1 cellular context compared by ENCODE assay signal in the genomic region with DNA sequence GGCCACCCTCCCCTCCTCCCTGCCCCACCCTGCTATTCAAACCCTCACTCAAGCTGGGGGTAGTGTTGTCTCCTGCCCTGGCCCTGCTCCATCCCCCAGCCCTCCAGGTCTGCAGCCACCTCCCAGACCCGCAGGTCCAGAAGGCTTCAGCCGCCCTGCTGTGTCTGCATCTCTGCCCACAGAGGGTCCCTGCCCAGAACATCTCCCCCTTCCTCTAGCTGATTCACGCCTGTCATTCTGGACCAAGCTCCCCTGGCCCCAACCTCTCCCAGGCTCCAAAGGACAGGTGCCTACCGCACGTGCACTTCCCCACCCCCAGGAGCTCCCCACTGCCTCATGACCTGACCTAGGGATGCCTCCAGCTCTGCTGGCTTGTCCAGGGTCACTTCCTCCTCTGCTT.
TF ChIP-seq lines count a peak whose summit lies in the region.

No MANE protein-coding gene starts in this region.

TF ChIP-seq in H1, 55 proteins besides CTCF, POLR2A, EP300 and RAD21:
- no peak for TF ChIP-seq KDM4A (IDR thresholded peaks at IDR 0.05; ENCODE audit: low read depth, low read length, severe bottlenecking)
- TF ChIP-seq, protein P1, sequence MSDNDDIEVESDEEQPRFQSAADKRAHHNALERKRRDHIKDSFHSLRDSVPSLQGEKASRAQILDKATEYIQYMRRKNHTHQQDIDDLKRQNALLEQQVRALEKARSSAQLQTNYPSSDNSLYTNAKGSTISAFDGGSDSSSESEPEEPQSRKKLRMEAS (IDR thresholded peaks at IDR 0.05) = no peak
- no peak for TF ChIP-seq NRF1 (IDR thresholded peaks at IDR 0.05; ENCODE audit: low read depth, low read length)
- no peak for TF ChIP-seq YY1 (IDR thresholded peaks at IDR 0.05; ENCODE audit: low read depth, low read length)
- TF ChIP-seq HDAC6 (IDR thresholded peaks at IDR 0.05; ENCODE audit: low read depth, low read length) = no peak
- TF ChIP-seq BRCA1 (IDR thresholded peaks at IDR 0.05; ENCODE audit: low read depth, low read length) = no peak
- TF ChIP-seq BACH1 (IDR thresholded peaks at IDR 0.05; ENCODE audit: low read length) = no peak
- TF ChIP-seq POU5F1 (IDR thresholded peaks at IDR 0.05; ENCODE audit: low read depth, low read length) = no peak
- TF ChIP-seq SUZ12 (IDR thresholded peaks at IDR 0.05; ENCODE audit: low read length) = no peak
- TF ChIP-seq, protein P2, sequence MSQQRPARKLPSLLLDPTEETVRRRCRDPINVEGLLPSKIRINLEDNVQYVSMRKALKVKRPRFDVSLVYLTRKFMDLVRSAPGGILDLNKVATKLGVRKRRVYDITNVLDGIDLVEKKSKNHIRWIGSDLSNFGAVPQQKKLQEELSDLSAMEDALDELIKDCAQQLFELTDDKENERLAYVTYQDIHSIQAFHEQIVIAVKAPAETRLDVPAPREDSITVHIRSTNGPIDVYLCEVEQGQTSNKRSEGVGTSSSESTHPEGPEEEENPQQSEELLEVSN (IDR thresholded peaks at IDR 0.05) = no peak
- TF ChIP-seq RFX5 (IDR thresholded peaks at IDR 0.05; ENCODE audit: borderline replicate concordance, low read depth, low read length) = no peak
- no peak for TF ChIP-seq FOSL1 (IDR thresholded peaks at IDR 0.05; ENCODE audit: insufficient read depth, low read depth, low read length)
- no peak for TF ChIP-seq BCL11A (IDR thresholded peaks at IDR 0.05; ENCODE audit: low read depth in 2 of 2, low read length in 2 of 2)
- no peak for TF ChIP-seq HDAC2 (IDR thresholded peaks at IDR 0.05; ENCODE audit: borderline replicate concordance in 1 of 2, low read depth in 2 of 2, low read length in 2 of 2)
- no peak for TF ChIP-seq NANOG (IDR thresholded peaks at IDR 0.05; ENCODE audit: insufficient read depth, low read depth, low read length, poor library complexity, severe bottlenecking)
- no peak for TF ChIP-seq SP2 (IDR thresholded peaks at IDR 0.05; ENCODE audit: low read length)
- no peak for TF ChIP-seq KDM5A (IDR thresholded peaks at IDR 0.05; ENCODE audit: low read length)
- no peak for TF ChIP-seq CBX5 (IDR thresholded peaks at IDR 0.05; ENCODE audit: low read depth, low read length)
- TF ChIP-seq SIRT6 (IDR thresholded peaks at IDR 0.05; ENCODE audit: low read length) = no peak
- TF ChIP-seq SIX5 (IDR thresholded peaks at IDR 0.05; ENCODE audit: low read depth, low read length) = no peak
